In the genomic region with DNA sequence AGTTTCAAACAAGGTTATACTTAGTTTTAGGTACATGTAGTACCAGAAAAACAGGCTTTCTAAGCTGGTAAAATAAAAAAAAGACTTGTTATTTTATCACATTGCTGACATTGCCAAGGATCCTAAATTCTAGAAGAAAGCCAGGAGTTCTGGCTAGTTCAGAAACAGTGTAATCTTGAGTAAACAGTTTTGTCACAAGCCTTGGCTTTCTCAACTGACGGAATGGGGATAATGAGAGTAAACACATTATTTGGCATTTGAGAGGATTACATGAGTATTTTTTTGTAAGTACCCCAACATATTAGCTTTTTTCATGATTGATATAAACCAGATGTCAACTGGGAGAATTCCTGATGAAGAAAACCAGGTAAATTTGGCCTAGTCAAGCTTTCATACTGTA, we compare ENCODE assay signal across 18 cellular contexts.
"Had no signal": no experiment of that assay in that cellular context is flagged by ENCODE, and none has a peak within 500 bp of the region (broad histone marks: within the 10 kb centered on the region; RNA-seq: fewer than 3 reads in every experiment).

No MANE protein-coding gene starts in this region.

- H3K27ac Mint-ChIP-seq: activated naive CD4-positive, alpha-beta T cell treated with anti-CD3 and anti-CD28 coated beads, Interleukin-2, amount 50 U/mL, for 72 hours; activated T-cell treated with anti-CD3 and anti-CD28 coated beads, Interleukin-2, amount 50 U/mL, for 24 hours; activated T-helper 17 cell treated with anti-CD3 and anti-CD28 coated beads, Interleukin-2, amount 50 U/mL, for 72 hours; mesothelial cell of epicardium; natural killer cell; stimulated activated naive CD8-positive, alpha-beta T cell treated with anti-CD3 and anti-CD28 coated beads, Interleukin-15, Interleukin-2, amounts not matched to agents 100 ng/mL and 50 ng/mL, for 24 hours had no signal

- H3K4me1 ChIP-seq: adrenal gland, breast epithelium, prostate gland had no signal

- H3K4me1 Mint-ChIP-seq: activated T-helper 17 cell treated with anti-CD3 and anti-CD28 coated beads, Interleukin-2, amount 50 U/mL, for 72 hours had no signal

- DNase-seq: activated CD4-positive, alpha-beta T cell treated with anti-CD3 and anti-CD28 coated beads for 1 hour; activated CD8-positive, alpha-beta memory T cell treated with anti-CD3 and anti-CD28 coated beads, Interleukin-2, amount 50 U/mL, for 4 hours; activated T-cell treated with anti-CD3 and anti-CD28 coated beads, Interleukin-2, amount 50 U/mL, for 24 hours; adrenal gland; foreskin melanocyte; glutamatergic neuron; hypothalamus; natural killer cell; stimulated activated CD4-positive, alpha-beta T cell treated with anti-CD3 and anti-CD28 coated beads, Interleukin-12 subunit alpha, Interleukin-12 subunit beta, amount 100 ng/mL, for 4 hours; stimulated activated CD4-positive, alpha-beta T cell treated with anti-CD3 and anti-CD28 coated beads, Interleukin-1b, Interleukin-23, amount 100 ng/mL, for 48 hours; T-helper 9 cell had no signal

- H3K27me3 Mint-ChIP-seq: activated T-cell treated with anti-CD3 and anti-CD28 coated beads, Interleukin-2, amount 50 U/mL, for 24 hours; activated T-helper 17 cell treated with anti-CD3 and anti-CD28 coated beads, Interleukin-2, amount 50 U/mL, for 72 hours; stimulated activated naive CD8-positive, alpha-beta T cell treated with anti-CD3 and anti-CD28 coated beads, Interleukin-15, Interleukin-2, amounts not matched to agents 100 ng/mL and 50 ng/mL, for 24 hours; type B pancreatic cell had no signal

- H3K27ac ChIP-seq: adrenal gland, prostate gland had no signal

- H3K36me3 Mint-ChIP-seq: activated naive CD4-positive, alpha-beta T cell treated with anti-CD3 and anti-CD28 coated beads, Interleukin-2, amount 50 U/mL, for 72 hours; mesothelial cell of epicardium; natural killer cell; type B pancreatic cell had no signal

- H3K36me3 ChIP-seq: adrenal gland, breast epithelium, prostate gland had no signal

- H3K4me3 ChIP-seq: adrenal gland, breast epithelium, prostate gland had no signal

- H3K9me3 Mint-ChIP-seq: mesothelial cell of epicardium, type B pancreatic cell had no signal

- H3K4me3 Mint-ChIP-seq: activated T-cell treated with anti-CD3 and anti-CD28 coated beads, Interleukin-2, amount 50 U/mL, for 24 hours; activated T-helper 17 cell treated with anti-CD3 and anti-CD28 coated beads, Interleukin-2, amount 50 U/mL, for 72 hours; mesothelial cell of epicardium; natural killer cell; stimulated activated naive CD8-positive, alpha-beta T cell treated with anti-CD3 and anti-CD28 coated beads, Interleukin-15, Interleukin-2, amounts not matched to agents 100 ng/mL and 50 ng/mL, for 24 hours; type B pancreatic cell had no signal

- ATAC-seq: activated naive CD4-positive, alpha-beta T cell treated with anti-CD3 and anti-CD28 coated beads, Interleukin-2, amount 50 U/mL, for 72 hours; activated T-helper 17 cell treated with anti-CD3 and anti-CD28 coated beads, Interleukin-2, amount 50 U/mL, for 72 hours; natural killer cell had no signal

- H3K27me3 ChIP-seq: adrenal gland, breast epithelium had no signal

- H3K9me3 ChIP-seq: adrenal gland, breast epithelium, prostate gland had no signal
